ENCODE assay signal across 9 cellular contexts in genomic region chr5:37111426-37112382, GRCh38.
DNase-seq lines count a peak whose midpoint lies in the region; ATAC-seq and TF ChIP-seq lines count a peak whose summit lies in the region.
"Had no signal": no experiment of that assay in that cellular context is flagged by ENCODE, and none has a peak within 500 bp of the region (broad histone marks: within the 10 kb centered on the region; RNA-seq: fewer than 3 reads in every experiment).

No MANE protein-coding gene starts in this region.

- H3K4me1 ChIP-seq in upper lobe of left lung (peaks cover 4 to 11% (median 10%) of the 10 kb centered on the region in 4 donors), heart left ventricle (peaks cover 0 to 14% (median 0%) of the 10 kb centered on the region in 12 donors), SK-N-SH (ENCODE audit: control insufficient read depth in 1 of 2, insufficient read depth in 2 of 2, low read depth in 1 of 2, low read length in 1 of 2) (no peaks in the 10 kb centered on the region)

- DNase-seq in stimulated activated CD4-positive, alpha-beta T cell treated with anti-CD3 and anti-CD28 coated beads, Interleukin-12 subunit alpha, Interleukin-12 subunit beta, amount 100 ng/mL, for 48 hours (ENCODE audit: low read depth in 2 of 3, low spot score in 1 of 3): peak in 2 of 3 donors; percentile 3 to 17
- no peak for DNase-seq in stimulated activated CD4-positive, alpha-beta T cell treated with anti-CD3 and anti-CD28 coated beads, Interleukin-12 subunit alpha, Interleukin-12 subunit beta, amount 100 ng/mL, for 4 hours
- DNase-seq in OCI-M1 (lab: John Stamatoyannopoulos, UW) (peak; percentile 92), upper lobe of left lung (peak in 1 of 2 donors; percentile 29), heart left ventricle (no peak), SK-N-SH (no peak), HuH-7.5 (ENCODE audit: low spot score) (no peak)
- DNase-seq: COR-L47 had no signal

- H4K20me1 ChIP-seq in SK-N-SH (ENCODE audit: insufficient read depth): no peaks in the 10 kb centered on the region

- H3K9ac ChIP-seq in SK-N-SH: no peak overlapping the region

- POLR2A ChIA-PET in SK-N-SH (lab: Yijun Ruan, JAX): no interaction called here

- TF ChIP-seq POLR2A in upper lobe of left lung (IDR thresholded peaks at IDR 0.05) (no peak), heart left ventricle (IDR thresholded peaks at IDR 0.05) (no peak)

- no peaks in the 10 kb centered on the region for H3K9me3 ChIP-seq in upper lobe of left lung
- peaks cover 0 to 3% (median 0%) of the 10 kb centered on the region in 12 donors for H3K9me3 ChIP-seq in heart left ventricle
- H3K9me3 ChIP-seq in SK-N-SH: no peaks in the 10 kb centered on the region

- H3K36me3 ChIP-seq in upper lobe of left lung (peaks cover 0 to 51% (median 31%) of the 10 kb centered on the region in 4 donors), heart left ventricle (peaks cover 4 to 85% (median 55%) of the 10 kb centered on the region in 9 donors), SK-N-SH (replicated peaks in 1 of 2; ENCODE audit: control insufficient read depth in 1 of 2, insufficient read depth in 2 of 2, low read length in 1 of 2) (peaks cover 37 to 60% of the 10 kb centered on the region in 2 experiments)

- TF ChIP-seq CTCF in upper lobe of left lung (IDR thresholded peaks at IDR 0.05): no peak
- no peak for TF ChIP-seq CTCF in heart left ventricle (IDR thresholded peaks at IDR 0.05)
- TF ChIP-seq CTCF in SK-N-SH (IDR thresholded peaks at IDR 0.05): no peak

- CTCF ChIA-PET in SK-N-SH (lab: Yijun Ruan, JAX): no interaction called here

- peak overlapping the region; percentile 12 to 50 (median 24) for H3K27ac ChIP-seq in upper lobe of left lung
- H3K27ac ChIP-seq in heart left ventricle: no peak overlapping the region
- no peak overlapping the region for H3K27ac ChIP-seq in SK-N-SH (ENCODE audit: low read depth in 2 of 2, low read length in 1 of 2)

- H2AFZ ChIP-seq in SK-N-SH (ENCODE audit: low read depth): no peak overlapping the region

- ATAC-seq in HG02943 (IDR thresholded peaks at IDR 0.05; ENCODE audit: low read depth, unreplicated experiment): peak; percentile 85
- ATAC-seq in upper lobe of left lung (ENCODE audit: low FRiP score in 2 of 2): peak; percentile 36 to 74
- no peak for ATAC-seq in heart left ventricle

- no peaks in the 10 kb centered on the region for H3K79me2 ChIP-seq in SK-N-SH (ENCODE audit: insufficient read depth)

- H3K27me3 ChIP-seq in upper lobe of left lung (no peaks in the 10 kb centered on the region), heart left ventricle (no peaks in the 10 kb centered on the region), SK-N-SH (ENCODE audit: insufficient read depth) (no peaks in the 10 kb centered on the region)

- no peak for TF ChIP-seq RAD21 in SK-N-SH (IDR thresholded peaks at IDR 0.05; ENCODE audit: low read length)

- H3K9me2 ChIP-seq in SK-N-SH: no peaks in the 10 kb centered on the region

- H3K4me3 ChIP-seq in upper lobe of left lung (peak overlapping the region in 1 of 4 donors; percentile 10), heart left ventricle (peak overlapping the region in 1 of 12 donors; percentile 4), SK-N-SH (ENCODE audit: low read depth in 2 of 2, low read length in 1 of 2) (no peak overlapping the region)

- TF ChIP-seq EP300 in upper lobe of left lung (IDR thresholded peaks at IDR 0.05) (peak in 1 of 4 donors; percentile 33), SK-N-SH (IDR thresholded peaks at IDR 0.05; ENCODE audit: borderline replicate concordance in 1 of 2, low read depth in 1 of 2, low read length in 1 of 2) (no peak)

- intact Hi-C loops in heart left ventricle (cut with DNase I): no loop called here

- no peak overlapping the region for H3K4me2 ChIP-seq in SK-N-SH

- H3F3A ChIP-seq in SK-N-SH (replicated peaks; ENCODE audit: insufficient read depth): no peaks in the 10 kb centered on the region

- 41 to 49% methylated on average over 4 of the region's 4 CpGs for WGBS in upper lobe of left lung, 2 donors
- WGBS in heart left ventricle, 4 donors: 85 to 95% (median 92%) methylated on average over 4 of the region's 4 CpGs
- WGBS in SK-N-SH (ENCODE audit: low lambda C conversion rate): 96% methylated on average over 4 of the region's 4 CpGs

TF ChIP-seq in SK-N-SH, 30 proteins besides CTCF, POLR2A, EP300 and RAD21:
- TF ChIP-seq NRF1 (IDR thresholded peaks at IDR 0.05; ENCODE audit: low read depth, low read length) (no peak), POLR2AphosphoS5 (IDR thresholded peaks at IDR 0.05; ENCODE audit: low read depth, low read length) (no peak), YY1 (IDR thresholded peaks at IDR 0.05; ENCODE audit: low read depth) (no peak), ELF1 (IDR thresholded peaks at IDR 0.05) (no peak), TAF1 (IDR thresholded peaks at IDR 0.05; ENCODE audit: borderline replicate concordance, low read depth, low read length) (no peak), FOXJ3 (CRISPR knock-in tag; IDR thresholded peaks at IDR 0.05) (no peak), RXRA (IDR thresholded peaks at IDR 0.05; ENCODE audit: borderline replicate concordance, low read depth) (no peak), IRF3 (IDR thresholded peaks at IDR 0.05; ENCODE audit: low read depth, low read length) (no peak), EZH2phosphoT487 (IDR thresholded peaks at IDR 0.05; ENCODE audit: borderline replicate concordance, low read depth) (no peak)
- TF ChIP-seq, protein P1, sequence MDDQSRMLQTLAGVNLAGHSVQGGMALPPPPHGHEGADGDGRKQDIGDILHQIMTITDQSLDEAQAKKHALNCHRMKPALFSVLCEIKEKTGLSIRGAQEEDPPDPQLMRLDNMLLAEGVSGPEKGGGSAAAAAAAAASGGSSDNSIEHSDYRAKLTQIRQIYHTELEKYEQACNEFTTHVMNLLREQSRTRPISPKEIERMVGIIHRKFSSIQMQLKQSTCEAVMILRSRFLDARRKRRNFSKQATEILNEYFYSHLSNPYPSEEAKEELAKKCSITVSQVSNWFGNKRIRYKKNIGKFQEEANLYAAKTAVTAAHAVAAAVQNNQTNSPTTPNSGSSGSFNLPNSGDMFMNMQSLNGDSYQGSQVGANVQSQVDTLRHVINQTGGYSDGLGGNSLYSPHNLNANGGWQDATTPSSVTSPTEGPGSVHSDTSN (IDR thresholded peaks at IDR 0.05): no peak

Comparison
In these comparisons a context has a peak if more than half of its experiments do, and no peak if none do; other contexts are left out.
1. DNase-seq: peak in stimulated activated CD4-positive, alpha-beta T cell treated with anti-CD3 and anti-CD28 coated beads, Interleukin-12 subunit alpha, Interleukin-12 subunit beta, amount 100 ng/mL, for 48 hours (2 of 3) and OCI-M1 (single experiment); none in stimulated activated CD4-positive, alpha-beta T cell treated with anti-CD3 and anti-CD28 coated beads, Interleukin-12 subunit alpha, Interleukin-12 subunit beta, amount 100 ng/mL, for 4 hours (single experiment), heart left ventricle (0 of 5), SK-N-SH (single experiment) and HuH-7.5 (single experiment).
2. ATAC-seq: peak in HG02943 (single experiment) and upper lobe of left lung (2 of 2); none in heart left ventricle (0 of 4).
3. H3K27ac ChIP-seq: peak in upper lobe of left lung (4 of 4); none in heart left ventricle (0 of 12) and SK-N-SH (0 of 2).